In the genomic region with DNA sequence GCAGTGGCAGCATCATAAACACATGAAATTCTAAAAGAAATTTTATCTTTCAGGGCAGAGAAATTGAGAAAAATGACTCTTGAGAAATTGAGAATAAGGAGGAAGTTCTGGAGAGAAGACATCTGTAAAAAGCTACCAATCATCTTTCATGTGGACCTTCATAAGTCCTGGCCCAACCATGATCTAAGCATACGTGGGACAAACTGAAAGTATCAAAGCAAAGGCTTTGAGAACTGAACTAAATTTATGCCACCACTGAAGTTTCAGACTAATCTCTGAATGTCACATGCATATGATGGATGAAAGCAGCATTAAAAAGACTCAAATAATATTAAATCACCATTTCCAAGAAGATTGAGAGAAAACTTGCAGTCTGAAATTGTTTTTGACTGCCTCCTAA, we compare ENCODE assay signal across 22 cellular contexts.
"Had no signal": no experiment of that assay in that cellular context is flagged by ENCODE, and none has a peak within 500 bp of the region (broad histone marks: within the 10 kb centered on the region; RNA-seq: fewer than 3 reads in every experiment).

No MANE protein-coding gene starts in this region.

- H3K27ac Mint-ChIP-seq: IgD-negative memory B cell, T-cell had no signal

- H3K4me3 Mint-ChIP-seq: IgD-negative memory B cell, T-cell had no signal

- H3K4me1 Mint-ChIP-seq: T-cell had no signal

- H3K4me2 ChIP-seq: SK-N-SH had no signal

- H3K27ac ChIP-seq: HL-60, RWPE1 had no signal

- H3K9ac ChIP-seq: SK-N-SH had no signal

- H3K36me3 Mint-ChIP-seq: IgD-negative memory B cell, T-cell had no signal

- H3K9me2 ChIP-seq: SK-N-SH had no signal

- H3K9me3 ChIP-seq: SK-N-SH had no signal

- H3K27me3 Mint-ChIP-seq: IgD-negative memory B cell, T-cell had no signal

- H3K4me3 ChIP-seq: K562 had no signal

- DNase-seq: MV-4-11, NCI-H1048, NCI-H1105, NCI-H1417, NCI-H1436 treated with DMSO at 0.1 percent for 48 hours, NCI-H1694, NCI-H187 treated with DMSO at 0.1 percent for 48 hours, NCI-H2029 treated with DMSO at 0.1 percent for 48 hours, NCI-H2171 treated with DMSO at 0.1 percent for 48 hours, NCI-H2227 treated with DMSO at 0.1 percent for 48 hours, NCI-H524, NCI-H526 treated with DMSO at 0.1 percent for 48 hours, NCI-H748 treated with DMSO at 0.1 percent for 48 hours, PC-3, SHP77, SK-N-SH, SW 1271, T-cell had no signal
